8 cellular contexts compared by ENCODE assay signal in the genomic region with DNA sequence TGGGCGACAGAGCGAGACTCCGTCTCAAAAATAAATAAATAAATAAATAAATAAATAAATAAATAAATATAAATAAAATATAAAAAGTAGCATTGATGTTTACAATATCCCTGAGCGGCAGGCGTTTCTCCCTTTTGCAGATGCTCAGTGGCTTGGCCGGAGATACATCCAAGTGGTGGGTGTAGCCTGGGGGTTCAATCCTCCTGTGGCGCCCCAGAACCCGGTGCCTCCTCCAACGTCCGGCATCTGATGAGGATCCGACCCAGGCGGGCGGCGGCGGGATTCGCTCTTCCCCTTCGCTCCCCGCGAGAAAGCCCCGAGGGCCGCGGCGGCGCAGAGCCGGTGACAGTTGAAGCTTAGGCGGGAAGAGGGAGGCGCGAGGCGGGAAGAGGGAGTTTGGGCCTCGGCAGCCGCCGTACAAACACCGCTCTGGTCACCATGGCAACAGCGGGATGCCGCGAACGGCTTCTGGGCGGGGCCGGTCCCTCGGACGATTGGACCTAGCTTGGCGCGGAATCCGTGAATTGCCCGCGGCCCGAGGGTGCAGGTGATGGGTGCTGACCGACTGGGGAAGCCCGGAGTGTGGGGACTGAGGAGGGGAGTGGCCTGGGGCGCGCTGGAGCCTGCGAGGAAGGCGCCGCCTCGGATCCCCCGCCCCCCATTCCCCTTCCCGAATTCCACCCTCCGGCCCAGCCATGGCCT. TPM values are rescaled to one million over a fixed set of nuclear protein-coding genes. Genes with fewer than 3 reads are reported as not detected.
DNase-seq lines count a peak whose midpoint lies in the region; ATAC-seq and TF ChIP-seq lines count a peak whose summit lies in the region.

No MANE protein-coding gene starts in this region.

- 16% methylated on average over 17 of the region's 58 CpGs for WGBS in esophagus muscularis mucosa

- no peaks in the 10 kb centered on the region for H3K9me3 Mint-ChIP-seq in activated T-cell treated with anti-CD3 and anti-CD28 coated beads, Interleukin-2, amount 50 U/mL, for 24 hours

- no peaks in the 10 kb centered on the region for H3K27me3 Mint-ChIP-seq in activated T-cell treated with anti-CD3 and anti-CD28 coated beads, Interleukin-2, amount 50 U/mL, for 24 hours

- no peaks in the 10 kb centered on the region for H3F3A ChIP-seq in PC-3 (ENCODE audit: low read length, unreplicated experiment)

- no peaks in the 10 kb centered on the region; a peak in 1 of 22 replicates for H4K20me1 ChIP-seq in BLaER1 treated with 17β-estradiol and CSF1 and Interleukin-3, amounts not matched to agents 10 nM and 100 nM
- H4K20me1 ChIP-seq in PC-3 (ENCODE audit: low read length), result no peaks in the 10 kb centered on the region

- DNase-seq in KG1 (lab: John Stamatoyannopoulos, UW) (peak; percentile 73), PC-3 (peak; percentile 83), esophagus muscularis mucosa (ENCODE audit: extremely low spot score) (peak; percentile 98)
- peak; percentile 93 for DNase-seq in activated T-cell treated with anti-CD3 and anti-CD28 coated beads, Interleukin-2, amount 50 U/mL, for 24 hours
- peak; percentile 98 for DNase-seq in stimulated activated CD8-positive, alpha-beta memory T cell treated with anti-CD3 and anti-CD28 coated beads, Interleukin-4, amount 100 ng/mL, for 48 hours

- H3K27ac Mint-ChIP-seq in activated T-cell treated with anti-CD3 and anti-CD28 coated beads, Interleukin-2, amount 50 U/mL, for 24 hours, result peak overlapping the region; percentile 90

- CTCF ChIA-PET in PC-3 (lab: Charles Lee), result no interaction called here

- no peaks in the 10 kb centered on the region for H3K36me3 Mint-ChIP-seq in activated T-cell treated with anti-CD3 and anti-CD28 coated beads, Interleukin-2, amount 50 U/mL, for 24 hours (ENCODE audit: low read depth)

- no peaks in the 10 kb centered on the region for H3K27me3 ChIP-seq in BLaER1 treated with 17β-estradiol and CSF1 and Interleukin-3, amounts not matched to agents 10 nM and 100 nM
- H3K27me3 ChIP-seq in PC-3 (ENCODE audit: low read length) (no peaks in the 10 kb centered on the region), esophagus muscularis mucosa (no peaks in the 10 kb centered on the region), muscle layer of duodenum (ENCODE audit: low read depth, low read length) (no peaks in the 10 kb centered on the region)

- H3K4me2 ChIP-seq in BLaER1 treated with 17β-estradiol and CSF1 and Interleukin-3, amounts not matched to agents 10 nM and 100 nM, result peak overlapping the region; percentile 91 to 100 (median 98)
- peak overlapping the region; percentile 93 for H3K4me2 ChIP-seq in PC-3 (ENCODE audit: low read length)

- H3K9me2 ChIP-seq in PC-3 (replicated peaks; ENCODE audit: low read length), result no peaks in the 10 kb centered on the region

- peak overlapping the region in 10 of 11 experiments; percentile 30 to 89 (median 85); a peak in 19 of 22 replicates for H3K27ac ChIP-seq in BLaER1 treated with 17β-estradiol and CSF1 and Interleukin-3, amounts not matched to agents 10 nM and 100 nM
- peak overlapping the region; percentile 53 for H3K27ac ChIP-seq in PC-3 (ENCODE audit: low read length)
- peak overlapping the region; percentile 47 to 60 (median 57) for H3K27ac ChIP-seq in esophagus muscularis mucosa (replicated peaks in 1 of 4)
- H3K27ac ChIP-seq in muscle layer of duodenum (ENCODE audit: low read length), result peak overlapping the region; percentile 1

- no peak for TF ChIP-seq EP300 in esophagus muscularis mucosa (IDR thresholded peaks at IDR 0.05)

- intact Hi-C loops in PC-3 (cut with micrococcal nuclease), result no loop called here
- intact Hi-C loops in esophagus muscularis mucosa (cut with DNase I), result no loop called here

- no peaks in the 10 kb centered on the region for H3K36me3 ChIP-seq in BLaER1 treated with 17β-estradiol and CSF1 and Interleukin-3, amounts not matched to agents 10 nM and 100 nM
- H3K36me3 ChIP-seq in PC-3 (ENCODE audit: low read depth, low read length) (no peaks in the 10 kb centered on the region), esophagus muscularis mucosa (no peaks in the 10 kb centered on the region), muscle layer of duodenum (ENCODE audit: control insufficient read depth in 1 of 2, insufficient read depth in 2 of 2, low read length in 2 of 2) (no peaks in the 10 kb centered on the region)

- peak overlapping the region; percentile 74 to 90 (median 85) for H3K9ac ChIP-seq in BLaER1 treated with 17β-estradiol and CSF1 and Interleukin-3, amounts not matched to agents 10 nM and 100 nM
- H3K9ac ChIP-seq in PC-3 (ENCODE audit: low read length), result peak overlapping the region; percentile 71

- TF ChIP-seq POLR2A in esophagus muscularis mucosa (IDR thresholded peaks at IDR 0.05; ENCODE audit: low read depth), result no peak

- H3K9me3 ChIP-seq in BLaER1 treated with 17β-estradiol and CSF1 and Interleukin-3, amounts not matched to agents 10 nM and 100 nM (replicated peaks in 1 of 11), result no peaks in the 10 kb centered on the region
- H3K9me3 ChIP-seq in PC-3 (ENCODE audit: low read length) (no peaks in the 10 kb centered on the region), esophagus muscularis mucosa (no peaks in the 10 kb centered on the region), muscle layer of duodenum (ENCODE audit: control insufficient read depth in 1 of 2, low read length in 2 of 2) (no peaks in the 10 kb centered on the region)

- peak; percentile 69 for ATAC-seq in GM19463 (IDR thresholded peaks at IDR 0.05; ENCODE audit: unreplicated experiment)
- peak; percentile 76 for ATAC-seq in PC-3

- H3K4me1 Mint-ChIP-seq in activated T-cell treated with anti-CD3 and anti-CD28 coated beads, Interleukin-2, amount 50 U/mL, for 24 hours (ENCODE audit: low read depth), result peaks cover 25% of the 10 kb centered on the region

- BruUV-seq in PC-3 (replicated peaks; lab: Mats Ljungman, UMichigan), result no TSS peak

- no peaks in the 10 kb centered on the region for H3K79me2 ChIP-seq in PC-3 (ENCODE audit: low read length)

- H3K4me1 ChIP-seq in BLaER1 treated with 17β-estradiol and CSF1 and Interleukin-3, amounts not matched to agents 10 nM and 100 nM, result peaks cover 18 to 41% (median 36%) of the 10 kb centered on the region in 10 experiments
- H3K4me1 ChIP-seq in PC-3 (ENCODE audit: insufficient read depth, low read length) (peaks cover 15% of the 10 kb centered on the region), esophagus muscularis mucosa (peaks cover 9 to 25% (median 16%) of the 10 kb centered on the region in 4 donors), muscle layer of duodenum (ENCODE audit: control insufficient read depth in 1 of 2, insufficient read depth in 2 of 2, low read length in 2 of 2) (peaks cover 6 to 8% of the 10 kb centered on the region in 2 donors)

- TF ChIP-seq CTCF in PC-3 (conservative IDR thresholded peaks at IDR 0.05; ENCODE audit: low read depth, low read length) (no peak), esophagus muscularis mucosa (IDR thresholded peaks at IDR 0.05) (peak in 1 of 3 experiments; percentile 28)

- H3K4me3 Mint-ChIP-seq in activated T-cell treated with anti-CD3 and anti-CD28 coated beads, Interleukin-2, amount 50 U/mL, for 24 hours, result peak overlapping the region; percentile 83

- H3K4me3 ChIP-seq in BLaER1 treated with 17β-estradiol and CSF1 and Interleukin-3, amounts not matched to agents 10 nM and 100 nM, result peak overlapping the region; percentile 75 to 89 (median 79)
- H3K4me3 ChIP-seq in PC-3 (ENCODE audit: low read length) (peak overlapping the region; percentile 83), esophagus muscularis mucosa (peak overlapping the region; percentile 71 to 89 (median 76)), muscle layer of duodenum (ENCODE audit: low read depth in 1 of 2, low read length in 2 of 2) (peak overlapping the region; percentile 78 to 79)

- peak overlapping the region; percentile 82 for H2AFZ ChIP-seq in PC-3 (ENCODE audit: low read length)

- POLR2A ChIA-PET in PC-3 (lab: Charles Lee; ENCODE audit: unreplicated experiment), result interaction anchor here (0.5 kb wide), 1 partner anchor 9 kb away, joined by 5 read pairs; no protein-coding TSS in a partner anchor

RNA-seq across cellular contexts. Expression of a gene that starts 12.7 kb away (rescaled TPM):
- total RNA-seq in PC-3 (2014; rRNA removed), result 1,859 and 2,048 TPM in 2 replicates
- 1,000 to 10,000 TPM; 1,300 to 1,765 (median 1,454) TPM for total RNA-seq in esophagus muscularis mucosa

RNA-seq across cellular contexts. Expression of a gene that starts 21.8 kb away (rescaled TPM):
- total RNA-seq in PC-3 (2014; rRNA removed) (0.29 and 0.47 TPM in 2 replicates), esophagus muscularis mucosa (under 1 TPM in 1 of 4 donors, not detected in 3; 0.23 TPM)

RNA-seq across cellular contexts. Expression of a gene that starts 23.0 kb away (rescaled TPM):
- total RNA-seq in PC-3 (2014; rRNA removed) (116 and 117 TPM in 2 replicates), esophagus muscularis mucosa (10 to 100 TPM; 43.6 to 61.3 (median 51.5) TPM)

RNA-seq across cellular contexts. Expression of a gene that starts 29.8 kb away (rescaled TPM):
- total RNA-seq in PC-3 (2014; rRNA removed) (not detected in 2 replicates), esophagus muscularis mucosa (not detected)

RNA-seq across cellular contexts. Expression of a gene that starts 38.9 kb away (rescaled TPM):
- total RNA-seq in PC-3 (2014; rRNA removed), result 0.86 and 1.1 TPM in 2 replicates
- 1 to 10 TPM in 1 of 4 donors, under 1 TPM in 3; 0.42 to 1.3 (median 0.67) TPM for total RNA-seq in esophagus muscularis mucosa

Comparison
In these comparisons a context has a peak if more than half of its experiments do, and no peak if none do; other contexts are left out.
1. Peak in every context shown above with its lines: DNase-seq, ATAC-seq, H3K4me3 ChIP-seq and H3K27ac ChIP-seq.
2. H3K27ac ChIP-seq: peak in every context shown above with its lines; median percentile 85 in BLaER1 treated with 17β-estradiol and CSF1 and Interleukin-3, amounts not matched to agents 10 nM and 100 nM; 57 in esophagus muscularis mucosa; 53 in PC-3; 1 in muscle layer of duodenum.